Comparison of ENCODE assay signal across 9 cellular contexts in the genomic region with DNA sequence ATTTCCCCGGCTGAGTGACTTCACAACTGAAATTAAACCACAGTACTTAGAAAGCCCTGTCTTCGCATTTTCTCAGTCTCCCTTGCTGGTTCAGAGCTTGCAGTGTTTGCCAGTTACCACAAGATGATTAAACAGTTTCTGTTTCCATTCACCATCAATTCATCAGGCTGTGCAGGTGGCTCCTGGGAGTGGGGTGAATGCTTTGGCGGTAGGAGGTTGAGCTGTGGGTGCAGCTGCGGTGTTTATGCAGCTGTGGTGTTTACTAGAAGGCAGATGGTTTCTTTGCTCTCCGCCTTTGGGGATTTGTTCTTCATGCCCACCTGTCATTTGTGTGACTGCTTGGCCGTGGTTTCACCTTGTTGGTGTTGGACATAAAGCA. TPM values are rescaled to one million over a fixed set of nuclear protein-coding genes. Genes with fewer than 3 reads are reported as not detected.
A peak's percentile ranks its signal among the peaks of the same experiment; 100 is the strongest.
DNase-seq lines count a peak whose midpoint lies in the region; ATAC-seq and TF ChIP-seq lines count a peak whose summit lies in the region.
"Had no signal": no experiment of that assay in that cellular context is flagged by ENCODE, and none has a peak within 500 bp of the region (broad histone marks: within the 10 kb centered on the region; RNA-seq: fewer than 3 reads in every experiment).

No MANE protein-coding gene starts in this region.

- no peaks in the 10 kb centered on the region for H4K20me1 ChIP-seq in OCI-LY7 (ENCODE audit: insufficient read depth, low read length)

- no peaks in the 10 kb centered on the region for H3K9me2 ChIP-seq in OCI-LY7 (ENCODE audit: insufficient read depth, low read length)

- no peak for DNase-seq in cardiac muscle cell (ENCODE audit: low read depth in 1 of 2, low spot score in 1 of 2)
- DNase-seq in left ventricle myocardium inferior: no peak
- DNase-seq in OCI-LY7 (ENCODE audit: low spot score): peak; percentile 95
- DNase-seq in amniotic epithelial cell (ENCODE audit: low read depth): peak; percentile 9
- DNase-seq in stimulated activated CD8-positive, alpha-beta memory T cell treated with anti-CD3 and anti-CD28 coated beads, Interleukin-4, amount 100 ng/mL, for 4 hours (ENCODE audit: low read depth in 2 of 2, low spot score in 1 of 2): peak; percentile 7 to 16
- DNase-seq in vagina (ENCODE audit: extremely low spot score in 2 of 2): no peak
- DNase-seq in iPS-NIHi7 (ENCODE audit: extremely low spot score): no peak

- H3K4me2 ChIP-seq in OCI-LY7 (ENCODE audit: low read length): peak overlapping the region; percentile 60

- H3K27ac ChIP-seq in cardiac muscle cell: peak overlapping the region; percentile 78
- no peak overlapping the region for H3K27ac ChIP-seq in left ventricle myocardium inferior (replicated peaks)
- H3K27ac ChIP-seq in OCI-LY7 (ENCODE audit: low read depth, low read length, poor library complexity, severe bottlenecking): no peak overlapping the region
- no peak overlapping the region for H3K27ac ChIP-seq in vagina

- peaks cover 40% of the 10 kb centered on the region for H3K4me1 ChIP-seq in cardiac muscle cell (ENCODE audit: low read depth)
- H3K4me1 ChIP-seq in left ventricle myocardium inferior: no peaks in the 10 kb centered on the region
- peaks cover 22% of the 10 kb centered on the region for H3K4me1 ChIP-seq in OCI-LY7 (ENCODE audit: insufficient read depth, low read length, poor library complexity, severe bottlenecking)
- no peaks in the 10 kb centered on the region for H3K4me1 ChIP-seq in vagina

- POLR2A ChIA-PET in OCI-LY7 (lab: Charles Lee): no interaction called here

- no TSS peak for BruUV-seq in OCI-LY7 (replicated peaks; lab: Mats Ljungman, UMichigan)

- peak; percentile 96 for ATAC-seq in HG03354 (IDR thresholded peaks at IDR 0.05; ENCODE audit: poor library complexity, severe bottlenecking, unreplicated experiment)

- H3K27me3 ChIP-seq in cardiac muscle cell: no peaks in the 10 kb centered on the region
- H3K27me3 ChIP-seq in left ventricle myocardium inferior (ENCODE audit: low read depth): peaks cover 24% of the 10 kb centered on the region
- no peaks in the 10 kb centered on the region for H3K27me3 ChIP-seq in vagina

- no peak for TF ChIP-seq POLR2A in vagina (IDR thresholded peaks at IDR 0.05)

- CTCF ChIA-PET in OCI-LY7 (lab: Charles Lee; ENCODE audit: unreplicated experiment): interaction anchor here (1.1 kb wide), 1 partner anchor 113 kb away, joined by 3 read pairs; no protein-coding TSS in a partner anchor

- no peaks in the 10 kb centered on the region for H3K79me2 ChIP-seq in OCI-LY7 (ENCODE audit: insufficient read depth, low read depth, low read length)

- H3K36me3 ChIP-seq in cardiac muscle cell (no peaks in the 10 kb centered on the region), left ventricle myocardium inferior (no peaks in the 10 kb centered on the region), OCI-LY7 (ENCODE audit: insufficient read depth, low read length) (no peaks in the 10 kb centered on the region), vagina (no peaks in the 10 kb centered on the region)

- H3K4me3 ChIP-seq in cardiac muscle cell (no peak overlapping the region), left ventricle myocardium inferior (no peak overlapping the region), OCI-LY7 (ENCODE audit: low read depth, low read length, poor library complexity, severe bottlenecking) (no peak overlapping the region), vagina (no peak overlapping the region)

- H3K9me3 ChIP-seq in cardiac muscle cell (ENCODE audit: low read depth) (no peaks in the 10 kb centered on the region), left ventricle myocardium inferior (replicated peaks) (no peaks in the 10 kb centered on the region), OCI-LY7 (ENCODE audit: low read length) (no peaks in the 10 kb centered on the region), vagina (no peaks in the 10 kb centered on the region)

- intact Hi-C loops in left ventricle myocardium inferior (cut with micrococcal nuclease) (no loop called here), OCI-LY7 (cut with micrococcal nuclease; ENCODE audit: unreplicated experiment) (loop anchor here (1.0 to 5.0 kb wide), 6 partner anchors 73 to 1276 kb away; partner anchors contain the start of gene BCL2L11), vagina (cut with DNase I) (no loop called here)

- no peak overlapping the region for H2AFZ ChIP-seq in OCI-LY7 (ENCODE audit: low read length)

- TF ChIP-seq CTCF in cardiac muscle cell (IDR thresholded peaks at IDR 0.05; ENCODE audit: low read depth, low read length): no peak
- TF ChIP-seq CTCF in left ventricle myocardium inferior (IDR thresholded peaks at IDR 0.05; ENCODE audit: borderline replicate concordance): no peak
- TF ChIP-seq CTCF in OCI-LY7 (conservative IDR thresholded peaks at IDR 0.05; ENCODE audit: low read length): no peak
- TF ChIP-seq CTCF in vagina (IDR thresholded peaks at IDR 0.05): no peak

RNA-seq across cellular contexts. Expression of gene ACOXL, which starts 16.1 kb away (rescaled TPM):
- total RNA-seq in cardiac muscle cell (1.7 and 2.4 TPM in 2 replicates), left ventricle myocardium inferior (not detected), OCI-LY7 (2022) (0.81 TPM in 1 of 2 replicates, not detected in the other), vagina (not detected)
- 0.89 and 4.0 TPM in 2 replicates for polyA plus RNA-seq in cardiac muscle cell
- total RNA-seq in OCI-LY7 (2014; rRNA removed; shearing (Covaris generic)): 1.4 and 2.7 TPM in 2 replicates
- total RNA-seq: endothelial cell of umbilical vein had no signal
- polyA plus RNA-seq: endothelial cell of umbilical vein had no signal

Comparison
In these comparisons a context has a peak if more than half of its experiments do, and no peak if none do; other contexts are left out.
1. DNase-seq: peak in OCI-LY7 (single experiment), amniotic epithelial cell (single experiment) and stimulated activated CD8-positive, alpha-beta memory T cell treated with anti-CD3 and anti-CD28 coated beads, Interleukin-4, amount 100 ng/mL, for 4 hours (2 of 2); none in cardiac muscle cell (0 of 2), left ventricle myocardium inferior (single experiment), vagina (0 of 2) and iPS-NIHi7 (single experiment).